In genomic region chr5:86507574-86507973, GRCh38 we compare ENCODE assay signal across 1 cellular context.
TF ChIP-seq lines count a peak whose summit lies in the region.

No MANE protein-coding gene starts in this region.

TF ChIP-seq in GM23338, 12 proteins besides CTCF, POLR2A, EP300 and RAD21 (continued from another document):
- TF ChIP-seq REST (IDR thresholded peaks at IDR 0.05; ENCODE audit: unreplicated experiment) (no peak), STAT1 (IDR thresholded peaks at IDR 0.05; ENCODE audit: unreplicated experiment) (no peak), JUNB (IDR thresholded peaks at IDR 0.05; ENCODE audit: unreplicated experiment) (no peak), ZNF462 (CRISPR knock-in tag; IDR thresholded peaks at IDR 0.05) (no peak), CREB1 (CRISPR knock-in tag; IDR thresholded peaks at IDR 0.05; ENCODE audit: low read depth) (no peak), EZH2 (IDR thresholded peaks at IDR 0.05; ENCODE audit: low read depth, unreplicated experiment) (no peak), ZNF114 (CRISPR knock-in tag; IDR thresholded peaks at IDR 0.05) (no peak), POLR2AphosphoS5 (IDR thresholded peaks at IDR 0.05; ENCODE audit: low read depth) (no peak), ZNF331 (CRISPR knock-in tag; IDR thresholded peaks at IDR 0.05; ENCODE audit: low read depth) (no peak), EZH2phosphoT487 (IDR thresholded peaks at IDR 0.05; ENCODE audit: unreplicated experiment) (no peak), ETS1 (IDR thresholded peaks at IDR 0.05) (no peak)
